18 cellular contexts compared by ENCODE assay signal in the genomic region with DNA sequence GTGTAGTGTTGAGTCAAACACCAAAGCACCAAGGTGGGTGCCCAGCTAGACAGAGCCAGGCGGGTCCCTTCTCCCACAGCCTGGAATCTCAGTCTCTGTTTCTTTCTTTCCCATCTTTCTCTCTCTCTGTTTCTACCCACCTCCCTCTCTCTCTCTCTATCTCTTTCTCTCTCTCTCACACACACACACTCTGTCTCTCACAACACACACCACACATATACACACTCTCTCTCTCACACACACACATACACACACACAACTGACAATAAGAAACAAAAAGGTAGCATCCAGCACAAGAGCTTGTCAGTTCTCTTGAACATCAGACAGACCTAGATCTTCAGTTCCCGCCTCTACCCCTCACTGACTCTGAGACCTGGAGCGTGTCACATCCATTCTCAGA. TPM values are rescaled to one million over a fixed set of nuclear protein-coding genes. Genes with fewer than 3 reads are reported as not detected.
A peak's percentile ranks its signal among the peaks of the same experiment; 100 is the strongest.
DNase-seq lines count a peak whose midpoint lies in the region; ATAC-seq, FAIRE-seq and TF ChIP-seq lines count a peak whose summit lies in the region.
"Had no signal": no experiment of that assay in that cellular context is flagged by ENCODE, and none has a peak within 500 bp of the region (broad histone marks: within the 10 kb centered on the region; RNA-seq: fewer than 3 reads in every experiment).

No MANE protein-coding gene starts in this region.

- H3K4me2 ChIP-seq in IMR-90 (ENCODE audit: low read depth, low read length) (no peak overlapping the region), K562 (ENCODE audit: insufficient read depth, low read length) (no peak overlapping the region), osteoblast (ENCODE audit: insufficient read depth, low read length) (no peak overlapping the region), OCI-LY7 (ENCODE audit: low read length) (no peak overlapping the region)

- dilution Hi-C loops in IMR-90 (cut with HindIII; ENCODE audit: low sequenced_read_pairs, unreplicated experiment) = no loop called here

- H3K79me1 ChIP-seq in IMR-90 (ENCODE audit: low read depth in 1 of 2, low read length in 2 of 2) = no peaks in the 10 kb centered on the region

- no peak overlapping the region for H3K18ac ChIP-seq in IMR-90 (ENCODE audit: low read depth, low read length)

- H2BK5ac ChIP-seq in IMR-90 (ENCODE audit: low read depth, low read length, poor library complexity, severe bottlenecking) = peak overlapping the region; percentile 26

- no peak overlapping the region for H3K14ac ChIP-seq in IMR-90 (replicated peaks; ENCODE audit: low read depth, low read length)

- no peak overlapping the region for H4K91ac ChIP-seq in IMR-90 (ENCODE audit: insufficient read depth, low read depth, low read length)

- H3K27ac ChIP-seq in IMR-90 (ENCODE audit: insufficient read depth, low read length) = no peak overlapping the region
- no peak overlapping the region for H3K27ac ChIP-seq in K562 (ENCODE audit: extremely low read depth, low read depth, low read length)
- peak overlapping the region; percentile 34 to 98 (median 96) for H3K27ac ChIP-seq in esophagus squamous epithelium
- no peak overlapping the region for H3K27ac ChIP-seq in osteoblast (ENCODE audit: low read depth, low read length)
- no peak overlapping the region for H3K27ac ChIP-seq in OCI-LY7 (ENCODE audit: low read depth, low read length, poor library complexity, severe bottlenecking)

- H3K23ac ChIP-seq in IMR-90 (ENCODE audit: low read depth, low read length) = no peak overlapping the region

- TF ChIP-seq EP300 in K562 (IDR thresholded peaks at IDR 0.05; ENCODE audit: low read length) = no peak

- H3K56ac ChIP-seq in IMR-90 (ENCODE audit: extremely low read depth, insufficient read depth, low read length) = no peak overlapping the region

- 89% methylated on average over 3 of the region's 3 CpGs; no CpG with 5 or more reads in 1 of the 2 experiments for WGBS in IMR-90 (ENCODE audit: extremely low coverage in 2 of 2, insufficient read length in 1 of 2), 2 experiments
- 51% methylated on average over 3 of the region's 3 CpGs for WGBS in K562 (ENCODE audit: insufficient coverage, low coverage, missing lambda C conversion rate)
- WGBS in esophagus squamous epithelium, 2 donors = 88 to 91% methylated on average over 3 of the region's 3 CpGs

- BruUV-seq in IMR-90 (replicated peaks; lab: Mats Ljungman, UMichigan) (no TSS peak), K562 (replicated peaks; lab: Mats Ljungman, UMichigan) (no TSS peak), OCI-LY7 (replicated peaks; lab: Mats Ljungman, UMichigan) (no TSS peak)

- H3K4me1 ChIP-seq in IMR-90 (ENCODE audit: control insufficient read depth, insufficient read depth, low read length) = peaks cover 15% of the 10 kb centered on the region
- H3K4me1 ChIP-seq in K562 (replicated peaks in 1 of 2; ENCODE audit: control insufficient read depth in 2 of 2, insufficient read depth in 2 of 2, low read length in 2 of 2) = peaks cover 9 to 20% of the 10 kb centered on the region in 2 experiments
- H3K4me1 ChIP-seq in esophagus squamous epithelium = peaks cover 28 to 100% (median 44%) of the 10 kb centered on the region in 3 donors
- H3K4me1 ChIP-seq in osteoblast (ENCODE audit: insufficient read depth, low read length) = peaks cover 14% of the 10 kb centered on the region
- peaks cover 38% of the 10 kb centered on the region for H3K4me1 ChIP-seq in OCI-LY7 (ENCODE audit: insufficient read depth, low read length, poor library complexity, severe bottlenecking)
- H3K4me1 ChIP-seq: HAP-1 had no signal

- no peak for TF ChIP-seq CTCF in IMR-90 (conservative IDR thresholded peaks at IDR 0.05; ENCODE audit: low read depth, low read length)
- TF ChIP-seq CTCF in K562 (IDR thresholded peaks at IDR 0.05 in 2 of 3, conservative IDR thresholded peaks at IDR 0.05 in 1 of 3; ENCODE audit: insufficient read depth in 2 of 3, low read depth in 1 of 3, low read length in 3 of 3) = no peak
- TF ChIP-seq CTCF in esophagus squamous epithelium (IDR thresholded peaks at IDR 0.05) = no peak
- TF ChIP-seq CTCF in osteoblast (IDR thresholded peaks at IDR 0.05; ENCODE audit: extremely low read depth, low read depth, low read length) = no peak
- TF ChIP-seq CTCF in OCI-LY7 (conservative IDR thresholded peaks at IDR 0.05; ENCODE audit: low read length) = no peak

- H3K27me3 ChIP-seq in IMR-90 (ENCODE audit: control insufficient read depth, insufficient read depth, low read length) = no peaks in the 10 kb centered on the region
- H3K27me3 ChIP-seq in K562 (ENCODE audit: control insufficient read depth in 2 of 2, insufficient read depth in 2 of 2, low read length in 2 of 2) = peaks cover 0 to 13% of the 10 kb centered on the region in 2 experiments; a peak in 2 of 5 replicates
- no peaks in the 10 kb centered on the region for H3K27me3 ChIP-seq in esophagus squamous epithelium
- H3K27me3 ChIP-seq in osteoblast (ENCODE audit: insufficient read depth, low read length) = no peaks in the 10 kb centered on the region

- no peak overlapping the region for H4K5ac ChIP-seq in IMR-90 (ENCODE audit: low read depth, low read length)

- H4K20me1 ChIP-seq in IMR-90 (ENCODE audit: insufficient read depth, low read length) (no peaks in the 10 kb centered on the region), K562 (replicated peaks; ENCODE audit: control insufficient read depth, insufficient read depth, low read length) (no peaks in the 10 kb centered on the region), osteoblast (ENCODE audit: insufficient read depth, low read length) (no peaks in the 10 kb centered on the region), OCI-LY7 (ENCODE audit: insufficient read depth, low read length) (no peaks in the 10 kb centered on the region)

- H2AK5ac ChIP-seq in IMR-90 (ENCODE audit: low read depth, low read length) = no peak overlapping the region

- ATAC-seq in IMR-90 (ENCODE audit: low read depth) = no peak
- no peak for ATAC-seq in K562
- ATAC-seq in GM19351 (IDR thresholded peaks at IDR 0.05; ENCODE audit: unreplicated experiment) = no peak
- ATAC-seq: CD8-positive, alpha-beta T cell had no signal

- no peak overlapping the region for H2BK20ac ChIP-seq in IMR-90 (ENCODE audit: low read depth, low read length)

- CTCF ChIA-PET in IMR-90 (lab: Yijun Ruan, JAX) (no interaction called here), K562 (lab: Yijun Ruan, JAX; ENCODE audit: low intra/inter-chr PET ratio) (interaction anchor here (0.6 kb wide), 1 partner anchor 36 kb away, joined by 3 read pairs; no protein-coding TSS in a partner anchor), OCI-LY7 (lab: Charles Lee; ENCODE audit: unreplicated experiment) (no interaction called here)

- H3K36me3 ChIP-seq in IMR-90 (ENCODE audit: control insufficient read depth, insufficient read depth, low read length) = no peaks in the 10 kb centered on the region
- no peaks in the 10 kb centered on the region for H3K36me3 ChIP-seq in K562 (ENCODE audit: control insufficient read depth, insufficient read depth, low read length)
- H3K36me3 ChIP-seq in esophagus squamous epithelium = peaks cover 0 to 1% (median 0%) of the 10 kb centered on the region in 3 donors
- H3K36me3 ChIP-seq in osteoblast (ENCODE audit: insufficient read depth, low read length) = no peaks in the 10 kb centered on the region
- no peaks in the 10 kb centered on the region for H3K36me3 ChIP-seq in OCI-LY7 (ENCODE audit: insufficient read depth, low read length)
- H3K36me3 ChIP-seq: HAP-1 had no signal

- no peak overlapping the region for H3K4ac ChIP-seq in IMR-90 (ENCODE audit: low read depth, low read length)

- no peak overlapping the region for H2BK120ac ChIP-seq in IMR-90 (ENCODE audit: low read depth, low read length)

- H2AK9ac ChIP-seq in IMR-90 (replicated peaks; ENCODE audit: low read depth, low read length, poor library complexity) = no peak overlapping the region

- in situ Hi-C loops in IMR-90 (cut with MboI; ENCODE audit: low sequenced_read_pairs) = no loop called here
- in situ Hi-C loops in K562 (cut with MboI) = no loop called here

- no peak for DNase-seq in IMR-90
- no peak for DNase-seq in K562 (ENCODE audit: extremely low read depth in 1 of 4, low spot score in 3 of 4)
- DNase-seq in esophagus squamous epithelium (lab: John Stamatoyannopoulos, UW) = no peak
- DNase-seq in osteoblast (ENCODE audit: insufficient read length, low spot score, missing footprints) = no peak
- no peak for DNase-seq in OCI-LY7 (ENCODE audit: low spot score)
- DNase-seq in D341Med (ENCODE audit: low spot score) = no peak
- DNase-seq: CD8-positive, alpha-beta T cell; COR-L47; DND-41; GDM1 had no signal

- intact Hi-C loops in IMR-90 (cut with micrococcal nuclease) = no loop called here
- intact Hi-C loops in K562 (cut with micrococcal nuclease) = no loop called here
- intact Hi-C loops in esophagus squamous epithelium (cut with DNase I) = no loop called here
- intact Hi-C loops in OCI-LY7 (cut with micrococcal nuclease; ENCODE audit: unreplicated experiment) = no loop called here

- no peak overlapping the region for H4K8ac ChIP-seq in IMR-90 (ENCODE audit: low read depth in 2 of 2, low read length in 2 of 2)

- H3K4me3 ChIP-seq in IMR-90 (ENCODE audit: insufficient read depth, low read depth, low read length) (no peak overlapping the region), K562 (no peak overlapping the region), esophagus squamous epithelium (peak overlapping the region; percentile 35 to 53 (median 44)), osteoblast (ENCODE audit: insufficient read depth, low read length) (no peak overlapping the region), OCI-LY7 (ENCODE audit: low read depth, low read length, poor library complexity, severe bottlenecking) (no peak overlapping the region)
- H3K4me3 ChIP-seq: HAP-1 had no signal

- peaks cover 10% of the 10 kb centered on the region; the same call in 1 of the 2 replicates for H3K9me1 ChIP-seq in IMR-90 (ENCODE audit: insufficient read depth, low read length)
- H3K9me1 ChIP-seq in K562 (ENCODE audit: control insufficient read depth, insufficient read depth, low read length) = no peaks in the 10 kb centered on the region

- no peaks in the 10 kb centered on the region for H3K9me2 ChIP-seq in OCI-LY7 (ENCODE audit: insufficient read depth, low read length)

- H3K9ac ChIP-seq in IMR-90 (ENCODE audit: low read depth, low read length) (no peak overlapping the region), K562 (ENCODE audit: insufficient read depth in 1 of 2, low read depth in 2 of 2, low read length in 2 of 2) (no peak overlapping the region)

- TF ChIP-seq RAD21 in IMR-90 (IDR thresholded peaks at IDR 0.05; ENCODE audit: low read length) (no peak), K562 (CRISPR knock-in tag; conservative IDR thresholded peaks at IDR 0.05 in 1 of 2, IDR thresholded peaks at IDR 0.05 in 1 of 2) (no peak)

- TF ChIP-seq POLR2A in IMR-90 (IDR thresholded peaks at IDR 0.05; ENCODE audit: low read depth, low read length) = no peak
- no peak for TF ChIP-seq POLR2A in K562 (conservative IDR thresholded peaks at IDR 0.05)
- TF ChIP-seq POLR2A in esophagus squamous epithelium (IDR thresholded peaks at IDR 0.05) = no peak

- POLR2A ChIA-PET in IMR-90 (lab: Charles Lee; ENCODE audit: unreplicated experiment) = no interaction called here
- POLR2A ChIA-PET in K562 (lab: Yijun Ruan, JAX) = interaction anchor here (0.6 kb wide), 1 partner anchor 216 kb away, joined by 3 read pairs; no protein-coding TSS in a partner anchor
- POLR2A ChIA-PET in OCI-LY7 (lab: Charles Lee) = interaction anchor here (0.6 to 0.9 kb wide), 2 partner anchors 11 to 54 kb away, joined by 3 to 4 read pairs; no protein-coding TSS in a partner anchor

- no peaks in the 10 kb centered on the region for H3K9me3 ChIP-seq in IMR-90 (ENCODE audit: control insufficient read depth, insufficient read depth, low read length)
- H3K9me3 ChIP-seq in K562 (replicated peaks; ENCODE audit: control insufficient read depth, insufficient read depth, low read depth, low read length) = no peaks in the 10 kb centered on the region
- H3K9me3 ChIP-seq in esophagus squamous epithelium = no peaks in the 10 kb centered on the region
- H3K9me3 ChIP-seq in osteoblast (ENCODE audit: low read depth, low read length) = no peaks in the 10 kb centered on the region
- H3K9me3 ChIP-seq in OCI-LY7 (ENCODE audit: low read length) = no peaks in the 10 kb centered on the region
- H3K9me3 ChIP-seq: HAP-1 had no signal

- no peaks in the 10 kb centered on the region for H3K79me2 ChIP-seq in K562 (ENCODE audit: control insufficient read depth, insufficient read depth, low read length)
- no peaks in the 10 kb centered on the region for H3K79me2 ChIP-seq in osteoblast (ENCODE audit: insufficient read depth, low read length)
- H3K79me2 ChIP-seq in OCI-LY7 (ENCODE audit: insufficient read depth, low read depth, low read length) = no peaks in the 10 kb centered on the region

- H2AFZ ChIP-seq in IMR-90 (replicated peaks; ENCODE audit: low read length, poor library complexity) = no peak overlapping the region
- peak overlapping the region; percentile 75; the same call in 1 of the 2 replicates for H2AFZ ChIP-seq in K562 (ENCODE audit: low read depth, low read length)
- peak overlapping the region; percentile 22 for H2AFZ ChIP-seq in osteoblast (ENCODE audit: low read length)
- no peak overlapping the region for H2AFZ ChIP-seq in OCI-LY7 (ENCODE audit: low read length)

- FAIRE-seq in K562 (lab: Jason Lieb, UNC) = peak; percentile 15
- FAIRE-seq: A204.1, GM12892, GM19239, H1 had no signal

- no peak overlapping the region for H2BK15ac ChIP-seq in IMR-90 (ENCODE audit: low read depth, low read length)

RNA-seq across cellular contexts. Expression of a gene that starts 2.4 kb away (rescaled TPM):
- total RNA-seq in IMR-90 (2012; rRNA removed) (not detected in 2 replicates), K562 (2014; rRNA removed) (not detected in 2 replicates), K562 (2014; rRNA removed; fragmentation: Illumina TruSeq; extraction: Trizol) (not detected in 2 replicates), K562 (2015; rRNA removed; fragmentation: Illumina TruSeq; extraction: Trizol) (not detected in 2 replicates), K562 (2021) (not detected in 2 replicates), esophagus squamous epithelium (10 to 100 TPM; 43.9 to 79.1 (median 53.4) TPM), osteoblast (not detected in 2 replicates), OCI-LY7 (2022) (not detected in 2 replicates)
- polyA plus RNA-seq in IMR-90 (2012; rRNA removed) (0.27 and 0.29 TPM in 2 replicates), K562 (2011; rRNA removed) (0.31 TPM in 1 of 2 replicates, not detected in the other), K562 (2014; fragmentation: Illumina TruSeq; extraction: Trizol) (not detected in 2 replicates), K562 (2014; fragmentation: Nextera tagmentation; extraction: Ambion mirVana) (under 1 TPM; 0.11 to 0.14 TPM), K562 (2014; rRNA removed) (not detected in 2 replicates)
- 0.14 and 0.24 TPM in 2 replicates for polyA plus RNA-seq in IMR-90 (2012; cell fraction: cytosol; rRNA removed)
- 0.13 and 0.24 TPM in 2 replicates for polyA plus RNA-seq in IMR-90 (2012; cell fraction: nucleus; rRNA removed; ENCODE audit: low replicate concordance)
- total RNA-seq in K562 (2011; cell fraction: chromatin; rRNA removed; ENCODE audit: low replicate concordance) = not detected in 2 replicates
- total RNA-seq in K562 (2011; cell fraction: nucleolus; rRNA removed) = not detected in 2 replicates
- total RNA-seq in K562 (2011; cell fraction: nucleoplasm; rRNA removed) = not detected in 2 replicates
- polyA plus RNA-seq in K562 (2011; cell fraction: cytosol; rRNA removed) = not detected in 2 replicates
- not detected in 2 replicates for polyA plus RNA-seq in K562 (2011; cell fraction: nucleus; rRNA removed)
- polyA plus RNA-seq in K562 (2012) = not detected in 2 replicates
- not detected in 2 replicates for polyA minus RNA-seq in K562 (2011; rRNA and poly(A)+ RNA removed)
- not detected in 2 replicates for polyA minus RNA-seq in K562 (2011; cell fraction: cytosol; rRNA and poly(A)+ RNA removed)
- not detected in 2 replicates for polyA minus RNA-seq in K562 (2011; cell fraction: nucleus; rRNA and poly(A)+ RNA removed)
- total RNA-seq in OCI-LY7 (2014; rRNA removed; shearing (Covaris generic)) = not detected in 2 replicates
- total RNA-seq: CD8-positive, alpha-beta T cell; H1; HT1080 had no signal

RNA-seq across cellular contexts. Expression of a gene that starts 39.8 kb away (rescaled TPM):
- total RNA-seq in IMR-90 (2012; rRNA removed) (2.5 and 2.9 TPM in 2 replicates), K562 (2014; rRNA removed) (6.4 and 7.8 TPM in 2 replicates), K562 (2014; rRNA removed; fragmentation: Illumina TruSeq; extraction: Trizol) (2.5 and 3.1 TPM in 2 replicates), K562 (2015; rRNA removed; fragmentation: Illumina TruSeq; extraction: Trizol) (4.3 and 4.9 TPM in 2 replicates), K562 (2021) (14.2 and 14.9 TPM in 2 replicates), esophagus squamous epithelium (1 to 10 TPM in 1 of 4 donors, under 1 TPM in 3; 0.61 to 1.7 (median 0.91) TPM), osteoblast (1.2 and 1.4 TPM in 2 replicates), OCI-LY7 (2022) (4.0 and 4.1 TPM in 2 replicates)
- polyA plus RNA-seq in IMR-90 (2012; rRNA removed) (4.9 and 5.7 TPM in 2 replicates), K562 (2011; rRNA removed) (4.6 and 5.0 TPM in 2 replicates), K562 (2014; fragmentation: Illumina TruSeq; extraction: Trizol) (4.2 and 6.5 TPM in 2 replicates), K562 (2014; fragmentation: Nextera tagmentation; extraction: Ambion mirVana) (1 to 10 TPM in 1 of 2 experiments, under 1 TPM in 1; 0.91 to 1.4 TPM), K562 (2014; rRNA removed) (7.6 and 7.7 TPM in 2 replicates)
- polyA plus RNA-seq in IMR-90 (2012; cell fraction: cytosol; rRNA removed) = 4.3 and 7.4 TPM in 2 replicates
- 11.5 and 21.5 TPM in 2 replicates for polyA plus RNA-seq in IMR-90 (2012; cell fraction: nucleus; rRNA removed; ENCODE audit: low replicate concordance)
- total RNA-seq in K562 (2011; cell fraction: chromatin; rRNA removed; ENCODE audit: low replicate concordance) = 16.3 and 50.5 TPM in 2 replicates
- total RNA-seq in K562 (2011; cell fraction: nucleolus; rRNA removed) = 28.2 and 28.5 TPM in 2 replicates
- total RNA-seq in K562 (2011; cell fraction: nucleoplasm; rRNA removed) = 14.7 and 16.9 TPM in 2 replicates
- polyA plus RNA-seq in K562 (2011; cell fraction: cytosol; rRNA removed) = 3.2 and 10.0 TPM in 2 replicates
- polyA plus RNA-seq in K562 (2011; cell fraction: nucleus; rRNA removed) = 10.2 and 21.2 TPM in 2 replicates
- 6.1 and 10.3 TPM in 2 replicates for polyA plus RNA-seq in K562 (2012)
- 3.8 and 8.1 TPM in 2 replicates for polyA minus RNA-seq in K562 (2011; rRNA and poly(A)+ RNA removed)
- polyA minus RNA-seq in K562 (2011; cell fraction: cytosol; rRNA and poly(A)+ RNA removed) = 7.7 and 7.8 TPM in 2 replicates
- 10.2 and 10.9 TPM in 2 replicates for polyA minus RNA-seq in K562 (2011; cell fraction: nucleus; rRNA and poly(A)+ RNA removed)
- 8.9 and 11.0 TPM in 2 replicates for total RNA-seq in OCI-LY7 (2014; rRNA removed; shearing (Covaris generic))
- polyA plus RNA-seq: CD14-positive monocyte had no signal

Comparison
In these comparisons a context has a peak if more than half of its experiments do, and no peak if none do; other contexts are left out.
1. H2AFZ ChIP-seq: peak in K562 (single experiment) and osteoblast (single experiment); none in IMR-90 (single experiment) and OCI-LY7 (single experiment).
2. H3K27ac ChIP-seq: peak in esophagus squamous epithelium (4 of 4); none in IMR-90 (single experiment), K562 (single experiment), osteoblast (single experiment) and OCI-LY7 (single experiment).
3. H3K4me3 ChIP-seq: peak in esophagus squamous epithelium (4 of 4); none in IMR-90 (single experiment), K562 (single experiment), osteoblast (single experiment) and OCI-LY7 (single experiment).
4. RNA of a gene that starts 2.4 kb away (total RNA-seq): 43.9 to 79.1 TPM in esophagus squamous epithelium; not detected in OCI-LY7, not detected in K562, not detected in IMR-90 and not detected in osteoblast; every median in the first group is over 10 times any median in the second.